In the genomic region with DNA sequence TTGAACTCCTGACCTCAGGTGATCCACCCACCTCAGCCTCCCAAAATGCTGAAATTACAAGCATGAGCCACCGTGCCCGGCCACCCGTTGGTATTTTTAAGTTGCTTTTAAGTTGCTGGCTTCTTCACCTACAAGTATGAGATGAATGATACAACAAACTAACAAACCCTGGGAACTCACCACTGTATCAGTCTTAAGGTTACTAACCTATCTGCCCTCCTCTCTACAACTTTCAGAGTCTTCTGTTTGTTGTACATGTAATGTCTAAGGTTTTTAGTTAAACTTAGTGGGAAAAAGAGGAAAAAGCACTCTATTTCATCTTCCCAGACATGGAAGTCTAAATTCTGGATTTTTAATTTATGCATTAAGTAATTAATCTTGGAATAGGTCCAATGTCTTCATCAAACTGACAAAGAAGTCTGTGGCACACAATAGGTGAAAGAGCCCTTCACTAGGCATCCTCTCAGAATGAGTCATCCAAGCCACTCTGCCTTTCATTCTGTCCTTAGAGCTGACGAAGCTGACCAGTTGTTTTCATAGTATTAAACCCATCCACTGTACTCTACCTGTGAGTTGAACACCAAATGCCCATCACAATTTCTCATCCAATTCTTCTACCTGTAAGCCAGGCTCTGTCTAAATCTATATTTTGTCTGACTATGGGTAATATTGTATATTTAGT, we compare ENCODE assay signal across 13 cellular contexts.
A peak's percentile ranks its signal among the peaks of the same experiment; 100 is the strongest.
DNase-seq lines count a peak whose midpoint lies in the region; ATAC-seq, FAIRE-seq and TF ChIP-seq lines count a peak whose summit lies in the region.
"Had no signal": no experiment of that assay in that cellular context is flagged by ENCODE, and none has a peak within 500 bp of the region (broad histone marks: within the 10 kb centered on the region; RNA-seq: fewer than 3 reads in every experiment).

No MANE protein-coding gene starts in this region.

- intact Hi-C loops in endothelial cell of umbilical vein (cut with micrococcal nuclease), result loop anchor here (10.0 kb wide), 1 partner anchor 209 kb away; no protein-coding TSS in a partner anchor

- no peaks in the 10 kb centered on the region for H3K4me1 ChIP-seq in endothelial cell of umbilical vein (ENCODE audit: control insufficient read depth, extremely low read depth, insufficient read depth, low read length)
- H3K4me1 ChIP-seq: HAP-1, heart right ventricle, lower lobe of right lung had no signal

- no peaks in the 10 kb centered on the region for H3K27me3 ChIP-seq in endothelial cell of umbilical vein (ENCODE audit: control insufficient read depth in 2 of 2, insufficient read depth in 2 of 2, low read length in 2 of 2)
- H3K27me3 ChIP-seq: heart right ventricle had no signal

- H3K9me1 ChIP-seq in endothelial cell of umbilical vein (replicated peaks; ENCODE audit: control insufficient read depth, extremely low read depth, insufficient read depth, low read length), result no peaks in the 10 kb centered on the region

- TF ChIP-seq CTCF in endothelial cell of umbilical vein (IDR thresholded peaks at IDR 0.05; ENCODE audit: extremely low read depth in 1 of 2, insufficient read depth in 1 of 2, low read depth in 1 of 2, low read length in 2 of 2), result no peak

- no peaks in the 10 kb centered on the region for H3K9me3 ChIP-seq in endothelial cell of umbilical vein (replicated peaks; ENCODE audit: control insufficient read depth, insufficient read depth, low read length)
- H3K9me3 ChIP-seq: HAP-1, lower lobe of right lung had no signal

- CTCF ChIA-PET in endothelial cell of umbilical vein (lab: Charles Lee), result interaction anchor here (1.1 kb wide), 1 partner anchor 24 kb away, joined by 3 read pairs; no protein-coding TSS in a partner anchor

- H3K27ac ChIP-seq in endothelial cell of umbilical vein (ENCODE audit: insufficient read depth, low read depth, low read length), result no peak overlapping the region
- H3K27ac ChIP-seq: heart right ventricle, lower lobe of right lung had no signal

- no peak for TF ChIP-seq POLR2A in endothelial cell of umbilical vein (IDR thresholded peaks at IDR 0.05; ENCODE audit: low read depth, low read length)

- FAIRE-seq in endothelial cell of umbilical vein (lab: Jason Lieb, UNC), result no peak
- FAIRE-seq: GM12891 had no signal

- dilution Hi-C loops in endothelial cell of umbilical vein (cut with MboI; ENCODE audit: extremely low pct_ligation_motif_present, low sequenced_read_pairs), result no loop called here

- POLR2A ChIA-PET in endothelial cell of umbilical vein (lab: Charles Lee), result no interaction called here

- no peaks in the 10 kb centered on the region for H4K20me1 ChIP-seq in endothelial cell of umbilical vein (replicated peaks; ENCODE audit: control insufficient read depth, extremely low read depth, insufficient read depth, low read length)

- no peak overlapping the region for H2AFZ ChIP-seq in endothelial cell of umbilical vein (ENCODE audit: low read depth, low read length)

- H3K79me2 ChIP-seq in endothelial cell of umbilical vein (ENCODE audit: control insufficient read depth, insufficient read depth, low read length), result no peaks in the 10 kb centered on the region

- H3K36me3 ChIP-seq in endothelial cell of umbilical vein (ENCODE audit: control insufficient read depth in 2 of 2, extremely low read depth in 1 of 2, insufficient read depth in 2 of 2, low read length in 2 of 2), result no peaks in the 10 kb centered on the region
- H3K36me3 ChIP-seq: HAP-1, heart right ventricle, lower lobe of right lung had no signal

- ATAC-seq in GM18517 (IDR thresholded peaks at IDR 0.05; ENCODE audit: unreplicated experiment) (peak; percentile 87), GM21381 (IDR thresholded peaks at IDR 0.05; ENCODE audit: unreplicated experiment) (peak; percentile 60), HG03442 (IDR thresholded peaks at IDR 0.05; ENCODE audit: unreplicated experiment) (peak; percentile 79), HG02571 (IDR thresholded peaks at IDR 0.05; ENCODE audit: unreplicated experiment) (no peak)
- ATAC-seq: heart right ventricle, lower lobe of right lung had no signal

- H3K4me3 ChIP-seq in endothelial cell of umbilical vein (replicated peaks in 1 of 3; ENCODE audit: insufficient read depth in 1 of 3, low read depth in 1 of 3, low read length in 3 of 3), result no peak overlapping the region
- H3K4me3 ChIP-seq: HAP-1, heart right ventricle, lower lobe of right lung had no signal

- DNase-seq in endothelial cell of umbilical vein (ENCODE audit: low read depth, low spot score), result peak; percentile 8
- DNase-seq in NK-92 treated with Interleukin-12 subunit alpha and Interleukin-12 subunit beta, amount 100 ng/mL, for 24 hours (lab: John Stamatoyannopoulos, UW), result no peak
- no peak for DNase-seq in medulla oblongata (ENCODE audit: extremely low spot score)
- DNase-seq: amygdala; heart right ventricle; lower lobe of right lung; stimulated activated naive CD4-positive, alpha-beta T cell had no signal

- H3K4me2 ChIP-seq in endothelial cell of umbilical vein (ENCODE audit: insufficient read depth, low read length), result no peak overlapping the region

- BruUV-seq in endothelial cell of umbilical vein (replicated peaks; lab: Mats Ljungman, UMichigan), result no TSS peak

- H3K9ac ChIP-seq in endothelial cell of umbilical vein (replicated peaks; ENCODE audit: extremely low read depth, insufficient read depth, low read length), result no peak overlapping the region

TF ChIP-seq in endothelial cell of umbilical vein, 7 proteins besides CTCF, POLR2A, EP300 and RAD21:
- TF ChIP-seq POLR2AphosphoS5 (IDR thresholded peaks at IDR 0.05; ENCODE audit: insufficient read depth, low read depth, low read length) (no peak), FOS (IDR thresholded peaks at IDR 0.05; ENCODE audit: borderline replicate concordance, insufficient read depth, low read length) (peak; percentile 70)
